8 cellular contexts compared by ENCODE assay signal in genomic region chr2:201129044-201129505, GRCh38. TPM values are rescaled to one million over a fixed set of nuclear protein-coding genes. Genes with fewer than 3 reads are reported as not detected.
DNase-seq lines count a peak whose midpoint lies in the region; ATAC-seq and TF ChIP-seq lines count a peak whose summit lies in the region.

No MANE protein-coding gene starts in this region.

- H3K4me1 ChIP-seq in SJCRH30, result peaks cover 36% of the 10 kb centered on the region

- H3K9me3 Mint-ChIP-seq in neural crest cell, result no peaks in the 10 kb centered on the region

- ATAC-seq in GM18873 (IDR thresholded peaks at IDR 0.05; ENCODE audit: low FRiP score, unreplicated experiment), result no peak

- H3K36me3 Mint-ChIP-seq in neural crest cell (ENCODE audit: low read depth), result peaks cover 5% of the 10 kb centered on the region

- H3K27me3 ChIP-seq in SJCRH30, result no peaks in the 10 kb centered on the region

- H3K4me1 Mint-ChIP-seq in neural crest cell, result peaks cover 11% of the 10 kb centered on the region

- TF ChIP-seq CTCF in neural crest cell (conservative IDR thresholded peaks at IDR 0.05), result no peak

- peak overlapping the region; percentile 20 for H3K27ac Mint-ChIP-seq in neural crest cell (ENCODE audit: unreplicated experiment)

- H3K9me3 ChIP-seq in SJCRH30 (replicated peaks), result no peaks in the 10 kb centered on the region

- H3K27ac ChIP-seq in SJCRH30, result peak overlapping the region; percentile 68

- peaks cover 8% of the 10 kb centered on the region for H3K27me3 Mint-ChIP-seq in neural crest cell (ENCODE audit: low read depth)

- H3K4me3 ChIP-seq in SJCRH30, result peak overlapping the region; percentile 2; the same call in 1 of the 2 replicates

- no peak overlapping the region for H3K4me3 Mint-ChIP-seq in neural crest cell

- no peaks in the 10 kb centered on the region for H3K36me3 ChIP-seq in SJCRH30

- DNase-seq in DMS53 (lab: John Stamatoyannopoulos, UW) (peak; percentile 21), DMS53 treated with DMSO at 0.1 percent for 48 hours (lab: John Stamatoyannopoulos, UW; ENCODE audit: unreplicated experiment) (no peak), SJCRH30 (peak; percentile 30 to 49), dedifferentiated amniotic fluid mesenchymal stem cell (ENCODE audit: extremely low spot score) (peak; percentile 35), neural crest cell (ENCODE audit: low read depth, low spot score) (no peak), iPS-NIHi11 (ENCODE audit: low spot score) (no peak), NCI-H69 (lab: John Stamatoyannopoulos, UW) (no peak)

RNA-seq across cellular contexts. Expression of gene CFLAR, which starts 13.1 kb away (rescaled TPM):
- total RNA-seq in SJCRH30 (2014; rRNA removed; shearing (Covaris generic)), result 13.6 TPM in 2 replicates
- 14.4 and 16.7 TPM in 2 replicates for total RNA-seq in neural crest cell

RNA-seq across cellular contexts. Expression of gene CASP10, which starts 53.9 kb away (rescaled TPM):
- 1.0 and 1.1 TPM in 2 replicates for total RNA-seq in SJCRH30 (2014; rRNA removed; shearing (Covaris generic))
- not detected in 2 replicates for total RNA-seq in neural crest cell

RNA-seq across cellular contexts. Expression of gene NDUFB3, which starts 57.3 kb away (rescaled TPM):
- total RNA-seq in SJCRH30 (2014; rRNA removed; shearing (Covaris generic)), result 126 and 138 TPM in 2 replicates
- total RNA-seq in neural crest cell, result 87.1 and 93.5 TPM in 2 replicates

RNA-seq across cellular contexts. Expression of gene HYCC2, which starts 57.6 kb away (rescaled TPM):
- total RNA-seq in SJCRH30 (2014; rRNA removed; shearing (Covaris generic)), result 6.6 and 9.3 TPM in 2 replicates
- total RNA-seq in neural crest cell, result 14.6 and 17.4 TPM in 2 replicates

Comparison
In these comparisons a context has a peak if more than half of its experiments do, and no peak if none do; other contexts are left out.
1. DNase-seq: peak in DMS53 (single experiment), SJCRH30 (2 of 2) and dedifferentiated amniotic fluid mesenchymal stem cell (single experiment); none in DMS53 treated with DMSO at 0.1 percent for 48 hours (single experiment), neural crest cell (single experiment), iPS-NIHi11 (single experiment) and NCI-H69 (single experiment).